ENCODE assay signal across 1 cellular context in the genomic region with DNA sequence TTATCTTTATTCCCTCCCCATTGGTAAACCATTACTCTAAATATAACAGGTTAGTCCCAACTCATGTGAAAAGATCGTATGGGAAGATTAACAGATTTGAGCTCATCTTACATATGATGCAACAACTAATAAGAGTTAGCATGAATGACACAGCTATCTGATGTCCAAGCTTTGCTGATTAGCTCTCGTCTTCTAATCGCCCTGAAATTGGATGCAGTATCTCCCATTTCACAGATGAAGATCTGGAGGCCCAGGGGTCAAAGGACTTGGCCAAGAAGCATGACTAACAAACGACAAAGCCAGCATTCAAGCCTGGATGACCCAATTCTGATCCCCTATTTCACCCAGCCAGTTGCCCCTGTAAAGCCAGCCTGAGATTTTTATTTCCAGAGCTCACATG.
TF ChIP-seq lines count a peak whose summit lies in the region.

No MANE protein-coding gene starts in this region.

TF ChIP-seq in IMR-90, 13 proteins besides CTCF, POLR2A, EP300 and RAD21:
- TF ChIP-seq CEBPB (IDR thresholded peaks at IDR 0.05; ENCODE audit: low read depth, low read length) (0 out of 2 replicates have a peak, but pooled peaks have one; percentile 17), BHLHE40 (IDR thresholded peaks at IDR 0.05; ENCODE audit: low read depth, low read length) (no peak), SMC3 (IDR thresholded peaks at IDR 0.05; ENCODE audit: low read depth, low read length) (no peak)
